In the genomic region with DNA sequence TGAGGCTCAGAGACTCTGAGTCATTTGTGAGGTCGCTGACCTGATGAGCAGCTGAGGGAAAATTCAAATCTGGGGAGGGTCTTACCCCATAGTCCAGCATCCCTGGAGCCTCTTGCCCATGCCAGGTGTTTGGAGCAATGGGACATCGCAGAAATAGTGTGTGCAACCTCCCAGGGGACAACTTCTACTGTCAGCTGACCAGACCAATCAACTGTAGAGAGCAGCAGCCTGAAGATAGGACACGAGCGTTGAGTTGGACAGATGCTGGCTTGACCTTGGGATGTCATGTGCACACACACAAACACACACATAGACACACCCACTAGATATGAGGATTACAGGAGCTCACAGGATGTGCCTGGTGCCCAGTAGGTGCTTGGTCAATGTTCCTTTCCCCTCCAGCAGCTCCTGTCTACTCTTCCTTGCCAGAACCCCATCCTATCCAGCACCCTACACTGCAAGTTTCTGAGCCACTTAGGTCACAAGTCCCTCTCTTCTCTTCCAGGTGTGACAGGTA, we compare ENCODE assay signal across 22 cellular contexts. TPM values are rescaled to one million over a fixed set of nuclear protein-coding genes. Genes with fewer than 3 reads are reported as not detected.
A peak's percentile ranks its signal among the peaks of the same experiment; 100 is the strongest.
DNase-seq lines count a peak whose midpoint lies in the region; ATAC-seq and TF ChIP-seq lines count a peak whose summit lies in the region.
"Had no signal": no experiment of that assay in that cellular context is flagged by ENCODE, and none has a peak within 500 bp of the region (broad histone marks: within the 10 kb centered on the region; RNA-seq: fewer than 3 reads in every experiment).

No MANE protein-coding gene starts in this region.

- peaks cover 43% of the 10 kb centered on the region for H3K4me1 Mint-ChIP-seq in CD4-positive, alpha-beta T cell (ENCODE audit: low read depth)
- H3K4me1 Mint-ChIP-seq in IgD-negative memory B cell, result peaks cover 58 to 71% (median 69%) of the 10 kb centered on the region in 3 donors
- no peaks in the 10 kb centered on the region for H3K4me1 Mint-ChIP-seq in endodermal cell

- intact Hi-C loops in CD4-positive, alpha-beta T cell (cut with DNase I, micrococcal nuclease), result no loop called here
- intact Hi-C loops in spleen (cut with DNase I; ENCODE audit: low total_unique reads), result no loop called here

- ATAC-seq in CD4-positive, alpha-beta T cell (ENCODE audit: poor library complexity), result no peak
- ATAC-seq in HG02759 (IDR thresholded peaks at IDR 0.05; ENCODE audit: unreplicated experiment), result no peak
- ATAC-seq: activated CD8-positive, alpha-beta T cell treated with anti-CD3 and anti-CD28 coated beads, Interleukin-2, amount 10 ng/mL, durations not matched to agents 7 days and 5 days; left cardiac atrium had no signal

- no peaks in the 10 kb centered on the region for H3K9me3 ChIP-seq in CD4-positive, alpha-beta T cell (ENCODE audit: control insufficient read depth, low read length)
- no peaks in the 10 kb centered on the region for H3K9me3 ChIP-seq in endodermal cell (ENCODE audit: control insufficient read depth, low read length)
- peaks cover 0 to under 1% (median 0%) of the 10 kb centered on the region in 8 donors for H3K9me3 ChIP-seq in spleen
- H3K9me3 ChIP-seq: thoracic aorta had no signal

- H3K36me3 ChIP-seq in endodermal cell (ENCODE audit: control insufficient read depth, insufficient read depth, low read length) (no peaks in the 10 kb centered on the region), spleen (no peaks in the 10 kb centered on the region)
- H3K36me3 ChIP-seq: thoracic aorta had no signal

- POLR2A ChIA-PET in CD4-positive, alpha-beta T cell (lab: Charles Lee), result interaction anchor here (0.6 kb wide), 1 partner anchor 99 kb away, joined by 3 read pairs; no protein-coding TSS in a partner anchor

- WGBS in endodermal cell (ENCODE audit: insufficient coverage in 1 of 2, insufficient read length in 1 of 2), 2 experiments, result 79 to 93% methylated on average over 2 to 4 of the region's 4 CpGs
- WGBS in spleen, 5 donors, result 44 to 74% (median 59%) methylated on average over 3 to 4 of the region's 4 CpGs

- H3K4me1 ChIP-seq in endodermal cell (ENCODE audit: control insufficient read depth, insufficient read depth, low read length) (no peaks in the 10 kb centered on the region), spleen (peaks cover 0 to 93% (median 54%) of the 10 kb centered on the region in 6 donors)

- no peak overlapping the region for H3K27ac ChIP-seq in CD4-positive, alpha-beta T cell (ENCODE audit: low read depth, low read length)
- H3K27ac ChIP-seq in endodermal cell (ENCODE audit: low read depth, low read length) (no peak overlapping the region), spleen (peak overlapping the region in 7 of 8 donors; percentile 66 to 91 (median 78))
- H3K27ac ChIP-seq: thoracic aorta had no signal

- no peaks in the 10 kb centered on the region for H3K9me3 Mint-ChIP-seq in CD4-positive, alpha-beta T cell
- H3K9me3 Mint-ChIP-seq in IgD-negative memory B cell (no peaks in the 10 kb centered on the region), endodermal cell (peaks cover 9% of the 10 kb centered on the region)

- H3K9ac ChIP-seq in endodermal cell (ENCODE audit: extremely low read depth, low read length, poor library complexity, severe bottlenecking), result no peak overlapping the region

- H3K4me3 ChIP-seq in endodermal cell (ENCODE audit: low read length), result no peak overlapping the region
- peak overlapping the region in 1 of 8 donors; percentile 60 for H3K4me3 ChIP-seq in spleen
- H3K4me3 ChIP-seq: thoracic aorta had no signal

- H3K36me3 Mint-ChIP-seq in CD4-positive, alpha-beta T cell (ENCODE audit: low read depth), result no peaks in the 10 kb centered on the region
- H3K36me3 Mint-ChIP-seq in IgD-negative memory B cell (peaks cover 4% of the 10 kb centered on the region), endodermal cell (ENCODE audit: low read depth) (no peaks in the 10 kb centered on the region)

- peak overlapping the region; percentile 43 for H3K27ac Mint-ChIP-seq in CD4-positive, alpha-beta T cell
- H3K27ac Mint-ChIP-seq in IgD-negative memory B cell, result peak overlapping the region; percentile 17 to 93 (median 82)
- H3K27ac Mint-ChIP-seq in endodermal cell, result no peak overlapping the region
- H3K27ac Mint-ChIP-seq: activated CD8-positive, alpha-beta T cell treated with anti-CD3 and anti-CD28 coated beads, Interleukin-2, amount 10 ng/mL, durations not matched to agents 7 days and 5 days; progenitor cell of endocrine pancreas had no signal

- no peak overlapping the region for H3K4me3 Mint-ChIP-seq in CD4-positive, alpha-beta T cell
- peak overlapping the region; percentile 5 to 91 (median 44) for H3K4me3 Mint-ChIP-seq in IgD-negative memory B cell
- no peak overlapping the region for H3K4me3 Mint-ChIP-seq in endodermal cell
- H3K4me3 Mint-ChIP-seq: activated CD8-positive, alpha-beta T cell treated with anti-CD3 and anti-CD28 coated beads, Interleukin-2, amount 10 ng/mL, durations not matched to agents 7 days and 5 days had no signal

- CTCF ChIA-PET in CD4-positive, alpha-beta T cell (lab: Charles Lee), result no interaction called here

- TF ChIP-seq POLR2A in spleen (IDR thresholded peaks at IDR 0.05), result no peak

- no peaks in the 10 kb centered on the region for H3K27me3 Mint-ChIP-seq in CD4-positive, alpha-beta T cell
- H3K27me3 Mint-ChIP-seq in IgD-negative memory B cell (peaks cover 6% of the 10 kb centered on the region), endodermal cell (ENCODE audit: insufficient read depth) (no peaks in the 10 kb centered on the region)
- H3K27me3 Mint-ChIP-seq: progenitor cell of endocrine pancreas had no signal

- no peaks in the 10 kb centered on the region for H3K27me3 ChIP-seq in CD4-positive, alpha-beta T cell (ENCODE audit: control insufficient read depth, insufficient read depth, low read length)
- H3K27me3 ChIP-seq in endodermal cell (ENCODE audit: control insufficient read depth, insufficient read depth, low read length, poor library complexity, severe bottlenecking) (no peaks in the 10 kb centered on the region), spleen (replicated peaks in 1 of 7) (no peaks in the 10 kb centered on the region)

- no peak for TF ChIP-seq CTCF in CD4-positive, alpha-beta T cell (IDR thresholded peaks at IDR 0.05)
- TF ChIP-seq CTCF in endodermal cell (conservative IDR thresholded peaks at IDR 0.05) (no peak), spleen (IDR thresholded peaks at IDR 0.05 in 8 of 11, conservative IDR thresholded peaks at IDR 0.05 in 3 of 11) (no peak)

- DNase-seq in CD4-positive, alpha-beta T cell, result no peak
- peak; percentile 20 for DNase-seq in endodermal cell
- no peak for DNase-seq in spleen
- DNase-seq in NCI-H2081 treated with DMSO at 0.1 percent for 48 hours (lab: John Stamatoyannopoulos, UW), result no peak
- no peak for DNase-seq in activated CD4-positive, alpha-beta T cell treated with anti-CD3 and anti-CD28 coated beads, Interleukin-2, amount 50 U/mL, for 4 hours
- DNase-seq: activated CD8-positive, alpha-beta T cell treated with anti-CD3 and anti-CD28 coated beads, Interleukin-2, amount 10 ng/mL, durations not matched to agents 7 days and 5 days; activated gamma-delta T cell treated with Interleukin-2 at 50 U/mL for 16 hours; COR-L47; head of caudate nucleus; IMR-90; left cardiac atrium; NCI-H1417 treated with DMSO at 0.1 percent for 48 hours; NCI-H526 treated with DMSO at 0.1 percent for 48 hours; stimulated activated naive CD4-positive, alpha-beta T cell; T1000 had no signal

RNA-seq across cellular contexts. Expression of a gene that starts 59.1 kb away (rescaled TPM):
- 1 to 10 TPM; 2.8 to 2.9 TPM for total RNA-seq in CD4-positive, alpha-beta T cell
- polyA plus RNA-seq in IgD-negative memory B cell (51.8 TPM), spleen (10 to 100 TPM; 46.0 to 61.4 (median 58.6) TPM)
- total RNA-seq in endodermal cell (not detected), spleen (100 to 1,000 TPM; 195 to 410 (median 317) TPM)
- not detected for polyA plus RNA-seq in endodermal cell (2013, experiment 1 of 2)
- polyA plus RNA-seq in endodermal cell (2013, experiment 2 of 2), result not detected
- total RNA-seq: activated CD8-positive, alpha-beta T cell treated with anti-CD3 and anti-CD28 coated beads, Interleukin-2, amount 10 ng/mL, durations not matched to agents 7 days and 5 days; endothelial cell of umbilical vein; H1; IMR-90; M059J; progenitor cell of endocrine pancreas had no signal
- polyA plus RNA-seq: endothelial cell of umbilical vein, H1, IMR-90 had no signal

Comparison
In these comparisons a context has a peak if more than half of its experiments do, and no peak if none do; other contexts are left out.
1. H3K27ac ChIP-seq: peak in spleen (7 of 8); none in CD4-positive, alpha-beta T cell (single experiment) and endodermal cell (single experiment).
2. H3K4me3 Mint-ChIP-seq: peak in IgD-negative memory B cell (4 of 4); none in CD4-positive, alpha-beta T cell (single experiment) and endodermal cell (single experiment).
3. RNA of a gene that starts 59.1 kb away (total RNA-seq): 195 to 410 TPM in spleen; 2.8 to 2.9 TPM in CD4-positive, alpha-beta T cell and not detected in endodermal cell; every median in the first group is over 10 times any median in the second.